15 cellular contexts compared by ENCODE assay signal in genomic region chr5:34486808-34487201, GRCh38.
A peak's percentile ranks its signal among the peaks of the same experiment; 100 is the strongest.
DNase-seq lines count a peak whose midpoint lies in the region; ATAC-seq and TF ChIP-seq lines count a peak whose summit lies in the region.
"Had no signal": no experiment of that assay in that cellular context is flagged by ENCODE, and none has a peak within 500 bp of the region (broad histone marks: within the 10 kb centered on the region; RNA-seq: fewer than 3 reads in every experiment).

No MANE protein-coding gene starts in this region.

- H4K91ac ChIP-seq in IMR-90 (ENCODE audit: insufficient read depth, low read depth, low read length): peak overlapping the region; percentile 5

- no peak overlapping the region for H2AFZ ChIP-seq in IMR-90 (replicated peaks; ENCODE audit: low read length, poor library complexity)

- peaks cover 3 to 37% of the 10 kb centered on the region in 2 experiments; a peak in 2 of 4 replicates for H3K79me1 ChIP-seq in IMR-90 (ENCODE audit: low read depth in 1 of 2, low read length in 2 of 2)

- peak overlapping the region; percentile 95 for H2BK120ac ChIP-seq in IMR-90 (ENCODE audit: low read depth, low read length)

- H3K23ac ChIP-seq in IMR-90 (ENCODE audit: low read depth, low read length): peak overlapping the region; percentile 75

- peak overlapping the region; percentile 87 for H3K18ac ChIP-seq in IMR-90 (ENCODE audit: low read depth, low read length)

- peak overlapping the region; percentile 64; the same call in 2 of the 3 replicates for H2BK15ac ChIP-seq in IMR-90 (ENCODE audit: low read depth, low read length)

- H3K14ac ChIP-seq in IMR-90 (replicated peaks; ENCODE audit: low read depth, low read length): peak overlapping the region; percentile 81

- peak overlapping the region; percentile 83 for H3K4ac ChIP-seq in IMR-90 (ENCODE audit: low read depth, low read length)

- H3K4me3 Mint-ChIP-seq in chondrocyte (ENCODE audit: unreplicated experiment): no peak overlapping the region
- H3K4me3 Mint-ChIP-seq: activated CD4-positive, alpha-beta T cell treated with anti-CD3 and anti-CD28 coated beads for 36 hours; effector memory CD8-positive, alpha-beta T cell; memory B cell; stimulated activated naive CD8-positive, alpha-beta T cell treated with anti-CD3 and anti-CD28 coated beads, Interleukin-15, Interleukin-2, amounts not matched to agents 100 ng/mL and 50 ng/mL, for 24 hours; T-helper 2 cell treated with Interferon-gamma antibody and Interleukin-4, amounts not matched to agents 5 μg/mL and 100 μg/mL, for 36 hours had no signal

- H3K36me3 Mint-ChIP-seq in chondrocyte (ENCODE audit: low read depth): peaks cover 4% of the 10 kb centered on the region
- H3K36me3 Mint-ChIP-seq: memory B cell had no signal

- dilution Hi-C loops in IMR-90 (cut with HindIII; ENCODE audit: low sequenced_read_pairs, unreplicated experiment): no loop called here

- H3K4me3 ChIP-seq in IMR-90 (ENCODE audit: insufficient read depth, low read depth, low read length): no peak overlapping the region
- H3K4me3 ChIP-seq in lower lobe of right lung: no peak overlapping the region
- H3K4me3 ChIP-seq in thoracic aorta: no peak overlapping the region

- peak overlapping the region; percentile 87 for H2BK5ac ChIP-seq in IMR-90 (ENCODE audit: low read depth, low read length, poor library complexity, severe bottlenecking)

- peak overlapping the region; percentile 27 for H4K5ac ChIP-seq in IMR-90 (ENCODE audit: low read depth, low read length)

- H2AK9ac ChIP-seq in IMR-90 (replicated peaks; ENCODE audit: low read depth, low read length, poor library complexity): no peak overlapping the region

- POLR2A ChIA-PET in IMR-90 (lab: Charles Lee; ENCODE audit: unreplicated experiment): interaction anchor here (1.1 kb wide), 1 partner anchor 428 kb away, joined by 5 read pairs; the partner anchor contains the start of genes BRIX1 and RAD1

- no peaks in the 10 kb centered on the region for H4K20me1 ChIP-seq in IMR-90 (ENCODE audit: insufficient read depth, low read length)

- H3K36me3 ChIP-seq in IMR-90 (ENCODE audit: control insufficient read depth, insufficient read depth, low read length) (no peaks in the 10 kb centered on the region), lower lobe of right lung (no peaks in the 10 kb centered on the region), thoracic aorta (no peaks in the 10 kb centered on the region)
- H3K36me3 ChIP-seq: BE2C, neutrophil had no signal

- no TSS peak for BruUV-seq in IMR-90 (replicated peaks; lab: Mats Ljungman, UMichigan)

- H2BK20ac ChIP-seq in IMR-90 (ENCODE audit: low read depth, low read length): peak overlapping the region; percentile 92

- peak overlapping the region; percentile 2; the same call in 1 of the 2 replicates for H3K56ac ChIP-seq in IMR-90 (ENCODE audit: extremely low read depth, insufficient read depth, low read length)

- peak overlapping the region; percentile 88 for H3K27ac Mint-ChIP-seq in chondrocyte (ENCODE audit: unreplicated experiment)
- H3K27ac Mint-ChIP-seq: activated CD4-positive, alpha-beta T cell treated with anti-CD3 and anti-CD28 coated beads for 36 hours; effector memory CD8-positive, alpha-beta T cell; memory B cell; stimulated activated naive CD8-positive, alpha-beta T cell treated with anti-CD3 and anti-CD28 coated beads, Interleukin-15, Interleukin-2, amounts not matched to agents 100 ng/mL and 50 ng/mL, for 24 hours; T-helper 2 cell treated with Interferon-gamma antibody and Interleukin-4, amounts not matched to agents 5 μg/mL and 100 μg/mL, for 36 hours had no signal

- H3K27ac ChIP-seq in IMR-90 (ENCODE audit: insufficient read depth, low read length) (peak overlapping the region; percentile 70), lower lobe of right lung (peak overlapping the region; percentile 70), thoracic aorta (peak overlapping the region; percentile 70 to 96)
- H3K27ac ChIP-seq: neutrophil had no signal

- H3K9me3 ChIP-seq in IMR-90 (ENCODE audit: control insufficient read depth, insufficient read depth, low read length): peaks cover 7% of the 10 kb centered on the region; the same call in 1 of the 2 replicates
- no peaks in the 10 kb centered on the region for H3K9me3 ChIP-seq in lower lobe of right lung
- no peaks in the 10 kb centered on the region for H3K9me3 ChIP-seq in thoracic aorta
- H3K9me3 ChIP-seq: BE2C, neutrophil had no signal

- in situ Hi-C loops in IMR-90 (cut with MboI; ENCODE audit: low sequenced_read_pairs): no loop called here

- DNase-seq in IMR-90 (no peak), chondrocyte (ENCODE audit: low spot score) (no peak), lower lobe of right lung (no peak), thoracic aorta (ENCODE audit: low spot score) (no peak), iPS-NIHi7 (ENCODE audit: extremely low spot score) (no peak), HUDEP-2 (lab: John Stamatoyannopoulos, UW; ENCODE audit: unreplicated experiment in 76 of 76) (no peak)
- no peak for DNase-seq in stimulated activated CD8-positive, alpha-beta memory T cell treated with anti-CD3 and anti-CD28 coated beads, Interleukin-4, amount 100 ng/mL, for 48 hours

- peaks cover 5% of the 10 kb centered on the region for H3K9me3 Mint-ChIP-seq in chondrocyte (ENCODE audit: low read depth)
- H3K9me3 Mint-ChIP-seq: effector memory CD8-positive, alpha-beta T cell; memory B cell; stimulated activated naive CD8-positive, alpha-beta T cell treated with anti-CD3 and anti-CD28 coated beads, Interleukin-15, Interleukin-2, amounts not matched to agents 100 ng/mL and 50 ng/mL, for 24 hours; T-helper 2 cell treated with Interferon-gamma antibody and Interleukin-4, amounts not matched to agents 5 μg/mL and 100 μg/mL, for 36 hours had no signal

- H3K4me2 ChIP-seq in IMR-90 (ENCODE audit: low read depth, low read length): peak overlapping the region; percentile 42; the same call in 1 of the 2 replicates

- H3K4me1 ChIP-seq in IMR-90 (ENCODE audit: control insufficient read depth, insufficient read depth, low read length) (peaks cover 34% of the 10 kb centered on the region), lower lobe of right lung (peaks cover 22% of the 10 kb centered on the region), thoracic aorta (ENCODE audit: control insufficient read depth in 1 of 2, low read depth in 2 of 2) (peaks cover 16 to 49% of the 10 kb centered on the region in 2 donors)
- H3K4me1 ChIP-seq: BE2C had no signal

- TF ChIP-seq CTCF in IMR-90 (conservative IDR thresholded peaks at IDR 0.05; ENCODE audit: low read depth, low read length) (no peak), chondrocyte (IDR thresholded peaks at IDR 0.05) (no peak), lower lobe of right lung (IDR thresholded peaks at IDR 0.05) (no peak), thoracic aorta (IDR thresholded peaks at IDR 0.05) (no peak)

- TF ChIP-seq RAD21 in IMR-90 (IDR thresholded peaks at IDR 0.05; ENCODE audit: low read length): no peak; the same call in 1 of the 2 replicates

- ATAC-seq in IMR-90 (ENCODE audit: low read depth): no peak
- no peak for ATAC-seq in lower lobe of right lung
- ATAC-seq in thoracic aorta (ENCODE audit: insufficient number of reproducible peaks, low FRiP score, low read depth): no peak
- no peak for ATAC-seq in HG02623 (IDR thresholded peaks at IDR 0.05; ENCODE audit: unreplicated experiment)

- peak overlapping the region; percentile 68 for H2AK5ac ChIP-seq in IMR-90 (ENCODE audit: low read depth, low read length)

- peak overlapping the region; percentile 10; the same call in 1 of the 2 replicates for H3K9ac ChIP-seq in IMR-90 (ENCODE audit: low read depth, low read length)

- intact Hi-C loops in IMR-90 (cut with micrococcal nuclease) (loop anchor here (1.0 to 10.0 kb wide), 6 partner anchors 36 to 430 kb away; partner anchors contain the start of genes BRIX1 and RAD1), lower lobe of right lung (cut with DNase I) (loop anchor here (10.0 kb wide), 1 partner anchor 48 kb away; no protein-coding TSS in a partner anchor)

- CTCF ChIA-PET in IMR-90 (lab: Yijun Ruan, JAX): interaction anchor here (0.7 to 2.7 kb wide), 10 partner anchors 24 to 419 kb away, joined by 3 to 13 read pairs (median 3); no protein-coding TSS in a partner anchor

- peaks cover 64% of the 10 kb centered on the region for H3K4me1 Mint-ChIP-seq in chondrocyte (ENCODE audit: low read depth)

- peak overlapping the region; percentile 9 to 63; a peak in 3 of 4 replicates for H4K8ac ChIP-seq in IMR-90 (ENCODE audit: low read depth in 2 of 2, low read length in 2 of 2)

- 0% methylated on average over 1 of the region's 3 CpGs; no CpG with 5 or more reads in 1 of the 2 experiments for WGBS in IMR-90 (ENCODE audit: extremely low coverage in 2 of 2, insufficient read length in 1 of 2), 2 experiments

- no peaks in the 10 kb centered on the region for H3K27me3 ChIP-seq in IMR-90 (ENCODE audit: control insufficient read depth, insufficient read depth, low read length)
- no peaks in the 10 kb centered on the region for H3K27me3 ChIP-seq in lower lobe of right lung (ENCODE audit: low read depth)
- H3K27me3 ChIP-seq in thoracic aorta (replicated peaks; ENCODE audit: insufficient read depth): no peaks in the 10 kb centered on the region
- H3K27me3 ChIP-seq: neutrophil had no signal

- H3K9me1 ChIP-seq in IMR-90 (ENCODE audit: insufficient read depth, low read length): peaks cover 20% of the 10 kb centered on the region

- TF ChIP-seq POLR2A in IMR-90 (IDR thresholded peaks at IDR 0.05; ENCODE audit: low read depth, low read length): no peak

- H3K27me3 Mint-ChIP-seq in chondrocyte (ENCODE audit: low read depth): no peaks in the 10 kb centered on the region

TF ChIP-seq in IMR-90, 13 proteins besides CTCF, POLR2A, EP300 and RAD21 (continues in another document):
- TF ChIP-seq RFX5 (IDR thresholded peaks at IDR 0.05; ENCODE audit: low read depth, low read length): no peak
- TF ChIP-seq CEBPB (IDR thresholded peaks at IDR 0.05; ENCODE audit: low read depth, low read length): no peak
- TF ChIP-seq ELK1 (IDR thresholded peaks at IDR 0.05; ENCODE audit: borderline replicate concordance, low read depth, low read length): no peak
- TF ChIP-seq, protein P1, sequence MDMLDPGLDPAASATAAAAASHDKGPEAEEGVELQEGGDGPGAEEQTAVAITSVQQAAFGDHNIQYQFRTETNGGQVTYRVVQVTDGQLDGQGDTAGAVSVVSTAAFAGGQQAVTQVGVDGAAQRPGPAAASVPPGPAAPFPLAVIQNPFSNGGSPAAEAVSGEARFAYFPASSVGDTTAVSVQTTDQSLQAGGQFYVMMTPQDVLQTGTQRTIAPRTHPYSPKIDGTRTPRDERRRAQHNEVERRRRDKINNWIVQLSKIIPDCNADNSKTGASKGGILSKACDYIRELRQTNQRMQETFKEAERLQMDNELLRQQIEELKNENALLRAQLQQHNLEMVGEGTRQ (IDR thresholded peaks at IDR 0.05; ENCODE audit: low read depth, low read length): no peak
